ENCODE assay signal across 21 cellular contexts in the genomic region with DNA sequence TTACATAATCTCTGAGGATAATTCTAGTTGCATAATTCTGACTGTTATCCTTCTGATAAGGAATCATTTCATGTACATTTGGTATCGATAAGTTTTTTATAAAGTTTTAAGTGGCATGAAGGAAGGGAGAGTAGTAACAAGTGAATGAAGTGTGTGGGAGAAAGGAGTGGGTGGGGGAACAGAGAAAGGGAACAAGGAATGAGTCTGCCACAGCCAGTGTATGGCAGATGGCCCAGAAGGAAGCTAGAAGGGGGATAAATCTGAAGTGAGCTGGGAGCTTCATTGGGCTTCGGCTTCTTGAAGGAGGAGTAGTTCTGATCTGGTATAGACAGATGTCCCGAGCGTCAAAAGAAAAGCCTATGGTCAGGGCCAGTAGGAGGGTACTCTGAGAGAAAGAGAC.
"Had no signal": no experiment of that assay in that cellular context is flagged by ENCODE, and none has a peak within 500 bp of the region (broad histone marks: within the 10 kb centered on the region; RNA-seq: fewer than 3 reads in every experiment).

No MANE protein-coding gene starts in this region.

- H3K27ac Mint-ChIP-seq: activated CD4-positive, alpha-beta T cell treated with anti-CD3 and anti-CD28 coated beads, Interleukin-2, amount 10 ng/mL, durations not matched to agents 7 days and 5 days; activated CD8-positive, alpha-beta T cell treated with anti-CD3 and anti-CD28 coated beads, Interleukin-2, amount 10 ng/mL, durations not matched to agents 7 days and 5 days; activated naive CD4-positive, alpha-beta T cell treated with anti-CD3 and anti-CD28 coated beads for 36 hours; activated naive CD8-positive, alpha-beta T cell treated with anti-CD3 and anti-CD28 coated beads, Interleukin-2, amount 50 U/mL, for 24 hours; activated T-cell treated with anti-CD3 and anti-CD28 coated beads, Interleukin-2, amount 50 U/mL, for 24 hours; activated T-helper 2 cell treated with anti-CD3 and anti-CD28 coated beads, Interferon-gamma antibody, Interleukin-2, Interleukin-4, amounts not matched to agents 10 μg/mL and 5 μg/mL and 100 μg/mL, durations not matched to agents 14 hours and 24 hours and 36 hours; dendritic cell treated with granulocyte-macrophage colony-stimulating factor and Interleukin-4, amounts not matched to agents 40 ng/mL and 50 ng/mL, for 4 days; immature natural killer cell had no signal

- DNase-seq: activated CD4-positive, alpha-beta T cell treated with anti-CD3 and anti-CD28 coated beads, Interleukin-2, amount 10 ng/mL, durations not matched to agents 7 days and 5 days; activated CD8-positive, alpha-beta T cell treated with anti-CD3 and anti-CD28 coated beads, Interleukin-2, amount 10 ng/mL, durations not matched to agents 7 days and 5 days; activated naive CD4-positive, alpha-beta T cell treated with anti-CD3 and anti-CD28 coated beads for 36 hours; activated naive CD8-positive, alpha-beta T cell treated with anti-CD3 and anti-CD28 coated beads, Interleukin-2, amount 50 U/mL, for 24 hours; activated T-cell treated with anti-CD3 and anti-CD28 coated beads, Interleukin-2, amount 50 U/mL, for 24 hours; aorta; effector CD8-positive, alpha-beta T cell; immature natural killer cell; naive thymus-derived CD8-positive, alpha-beta T cell; retina; stimulated activated CD4-positive, alpha-beta T cell treated with anti-CD3 and anti-CD28 coated beads, Interleukin-12 subunit alpha, Interleukin-12 subunit beta, amount 100 ng/mL, for 4 hours; stimulated activated CD4-positive, alpha-beta T cell treated with anti-CD3 and anti-CD28 coated beads, Interleukin-2, amount 100 ng/mL, for 24 hours; stimulated activated naive CD4-positive, alpha-beta T cell treated with Interleukin-2 at 50 U/mL for 16 hours; T-helper 1 cell; T-helper 9 cell had no signal

- H3K27me3 Mint-ChIP-seq: activated CD4-positive, alpha-beta T cell treated with anti-CD3 and anti-CD28 coated beads, Interleukin-2, amount 10 ng/mL, durations not matched to agents 7 days and 5 days; activated naive CD8-positive, alpha-beta T cell treated with anti-CD3 and anti-CD28 coated beads, Interleukin-2, amount 50 U/mL, for 24 hours; activated T-cell treated with anti-CD3 and anti-CD28 coated beads, Interleukin-2, amount 50 U/mL, for 24 hours; dendritic cell treated with granulocyte-macrophage colony-stimulating factor and Interleukin-4, amounts not matched to agents 40 ng/mL and 50 ng/mL, for 4 days; naive thymus-derived CD8-positive, alpha-beta T cell had no signal

- H3K4me1 Mint-ChIP-seq: activated CD4-positive, alpha-beta T cell treated with anti-CD3 and anti-CD28 coated beads, Interleukin-2, amount 10 ng/mL, durations not matched to agents 7 days and 5 days had no signal

- H3K27me3 ChIP-seq: esophagus muscularis mucosa, neutrophil, tibial nerve had no signal

- ATAC-seq: activated CD4-positive, CD25-positive, alpha-beta regulatory T cell treated with anti-CD3 and anti-CD28 coated beads, Interleukin-2, amount 50 U/mL, for 24 hours; activated CD8-positive, alpha-beta T cell treated with anti-CD3 and anti-CD28 coated beads, Interleukin-2, amount 10 ng/mL, durations not matched to agents 7 days and 5 days; activated naive CD8-positive, alpha-beta T cell treated with anti-CD3 and anti-CD28 coated beads, Interleukin-2, amount 50 U/mL, for 24 hours; naive thymus-derived CD8-positive, alpha-beta T cell had no signal

- H3K4me3 Mint-ChIP-seq: activated CD4-positive, alpha-beta T cell treated with anti-CD3 and anti-CD28 coated beads, Interleukin-2, amount 10 ng/mL, durations not matched to agents 7 days and 5 days; activated CD8-positive, alpha-beta T cell treated with anti-CD3 and anti-CD28 coated beads, Interleukin-2, amount 10 ng/mL, durations not matched to agents 7 days and 5 days; activated naive CD4-positive, alpha-beta T cell treated with anti-CD3 and anti-CD28 coated beads for 36 hours; activated naive CD8-positive, alpha-beta T cell treated with anti-CD3 and anti-CD28 coated beads, Interleukin-2, amount 50 U/mL, for 24 hours; activated T-cell treated with anti-CD3 and anti-CD28 coated beads, Interleukin-2, amount 50 U/mL, for 24 hours; dendritic cell treated with granulocyte-macrophage colony-stimulating factor and Interleukin-4, amounts not matched to agents 40 ng/mL and 50 ng/mL, for 4 days; immature natural killer cell; naive thymus-derived CD8-positive, alpha-beta T cell had no signal

- H3K9me3 ChIP-seq: esophagus muscularis mucosa, neutrophil had no signal

- H3K36me3 ChIP-seq: esophagus muscularis mucosa, neutrophil had no signal

- H3K4me3 ChIP-seq: esophagus muscularis mucosa, tibial nerve had no signal

- H3K36me3 Mint-ChIP-seq: immature natural killer cell had no signal

- H3K27ac ChIP-seq: esophagus muscularis mucosa, neutrophil, tibial nerve had no signal

- H3K9me3 Mint-ChIP-seq: activated naive CD4-positive, alpha-beta T cell treated with anti-CD3 and anti-CD28 coated beads for 36 hours; activated naive CD8-positive, alpha-beta T cell treated with anti-CD3 and anti-CD28 coated beads, Interleukin-2, amount 50 U/mL, for 24 hours; activated T-cell treated with anti-CD3 and anti-CD28 coated beads, Interleukin-2, amount 50 U/mL, for 24 hours; activated T-helper 2 cell treated with anti-CD3 and anti-CD28 coated beads, Interferon-gamma antibody, Interleukin-2, Interleukin-4, amounts not matched to agents 10 μg/mL and 5 μg/mL and 100 μg/mL, durations not matched to agents 14 hours and 24 hours and 36 hours; dendritic cell treated with granulocyte-macrophage colony-stimulating factor and Interleukin-4, amounts not matched to agents 40 ng/mL and 50 ng/mL, for 4 days; immature natural killer cell had no signal
